In the genomic region with DNA sequence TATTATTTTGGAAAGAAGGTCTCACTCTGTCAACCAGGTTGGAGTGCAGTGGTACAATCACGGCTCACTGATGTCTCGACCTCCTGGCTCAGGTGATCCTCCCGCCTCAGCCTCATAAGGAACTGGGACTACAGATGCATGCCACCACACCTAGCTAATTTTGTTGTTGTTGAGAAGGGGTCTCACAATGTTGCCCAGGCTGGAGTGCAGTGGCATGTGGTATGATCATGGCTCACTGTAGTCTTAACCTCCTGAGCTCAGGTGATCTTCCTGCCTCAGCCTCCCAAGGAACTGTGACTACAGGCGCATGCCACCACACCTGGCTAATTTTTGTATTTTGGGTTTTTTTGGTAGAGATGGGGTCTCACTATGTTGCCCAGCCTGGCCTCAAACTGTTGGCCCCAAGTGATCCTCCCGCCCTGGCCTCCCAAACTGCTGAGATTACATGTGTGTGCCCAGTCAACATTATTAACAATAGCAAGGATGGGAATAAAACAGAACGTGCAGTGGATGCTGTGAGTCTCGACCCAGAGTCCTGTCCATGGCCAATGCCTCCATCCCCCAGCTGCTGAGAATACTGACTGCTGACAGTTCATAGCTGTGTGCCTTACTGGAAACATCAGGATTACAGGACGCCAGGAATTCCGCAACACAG, we compare ENCODE assay signal across 21 cellular contexts. TPM values are rescaled to one million over a fixed set of nuclear protein-coding genes. Genes with fewer than 3 reads are reported as not detected.
DNase-seq lines count a peak whose midpoint lies in the region; ATAC-seq and TF ChIP-seq lines count a peak whose summit lies in the region.
"Had no signal": no experiment of that assay in that cellular context is flagged by ENCODE, and none has a peak within 500 bp of the region (broad histone marks: within the 10 kb centered on the region; RNA-seq: fewer than 3 reads in every experiment).

No MANE protein-coding gene starts in this region.

- no peaks in the 10 kb centered on the region for H3K27me3 Mint-ChIP-seq in activated T-cell treated with anti-CD3 and anti-CD28 coated beads, Interleukin-2, amount 50 U/mL, for 72 hours (ENCODE audit: low read depth)
- no peaks in the 10 kb centered on the region for H3K27me3 Mint-ChIP-seq in activated T-cell treated with anti-CD3 and anti-CD28 coated beads, Interleukin-2, amount 50 U/mL, for 4 hours (ENCODE audit: low read depth)
- H3K27me3 Mint-ChIP-seq in activated CD8-positive, alpha-beta T cell treated with anti-CD3 and anti-CD28 coated beads, Interleukin-2, amount 10 ng/mL, durations not matched to agents 7 days and 5 days (ENCODE audit: low read depth): no peaks in the 10 kb centered on the region
- H3K27me3 Mint-ChIP-seq in naive thymus-derived CD8-positive, alpha-beta T cell: no peaks in the 10 kb centered on the region

- no peaks in the 10 kb centered on the region for H3K27me3 ChIP-seq in left lung
- H3K27me3 ChIP-seq: BLaER1 treated with 17β-estradiol and CSF1 and Interleukin-3, amounts not matched to agents 10 nM and 100 nM had no signal

- POLR2A ChIA-PET in HEK293 (lab: Yijun Ruan, JAX): interaction anchor here (0.6 kb wide), 1 partner anchor 514 kb away, joined by 6 read pairs; no protein-coding TSS in a partner anchor
- POLR2A ChIA-PET in activated CD8-positive, alpha-beta T cell treated with anti-CD3 and anti-CD28 coated beads, Interleukin-2, amount 10 ng/mL, durations not matched to agents 7 days and 5 days (lab: Charles Lee): no interaction called here
- POLR2A ChIA-PET in naive thymus-derived CD8-positive, alpha-beta T cell (lab: Charles Lee): no interaction called here

- intact Hi-C loops in left lung (cut with DNase I): no loop called here

- H3K4me1 Mint-ChIP-seq in activated T-cell treated with anti-CD3 and anti-CD28 coated beads, Interleukin-2, amount 50 U/mL, for 72 hours (ENCODE audit: low read depth): peaks cover 7% of the 10 kb centered on the region
- H3K4me1 Mint-ChIP-seq in activated T-cell treated with anti-CD3 and anti-CD28 coated beads, Interleukin-2, amount 50 U/mL, for 4 hours (ENCODE audit: low read depth): peaks cover 2% of the 10 kb centered on the region
- peaks cover 3% of the 10 kb centered on the region for H3K4me1 Mint-ChIP-seq in activated CD8-positive, alpha-beta T cell treated with anti-CD3 and anti-CD28 coated beads, Interleukin-2, amount 10 ng/mL, durations not matched to agents 7 days and 5 days (ENCODE audit: low read depth)
- peaks cover 2 to 6% (median 2%) of the 10 kb centered on the region in 4 donors for H3K4me1 Mint-ChIP-seq in naive thymus-derived CD8-positive, alpha-beta T cell

- no peaks in the 10 kb centered on the region for H3K36me3 ChIP-seq in HEK293 (ENCODE audit: control insufficient read depth in 2 of 2, insufficient read depth in 1 of 2, low read length in 2 of 2)
- H3K36me3 ChIP-seq in left lung: no peaks in the 10 kb centered on the region
- H3K36me3 ChIP-seq: BLaER1 treated with 17β-estradiol and CSF1 and Interleukin-3, amounts not matched to agents 10 nM and 100 nM had no signal

- no peak for DNase-seq in activated T-cell treated with anti-CD3 and anti-CD28 coated beads, Interleukin-2, amount 50 U/mL, for 72 hours
- DNase-seq in activated T-cell treated with anti-CD3 and anti-CD28 coated beads, Interleukin-2, amount 50 U/mL, for 4 hours: no peak
- peak; percentile 37 for DNase-seq in activated CD8-positive, alpha-beta T cell treated with anti-CD3 and anti-CD28 coated beads, Interleukin-2, amount 10 ng/mL, durations not matched to agents 7 days and 5 days
- peak in 1 of 10 donors; percentile 58 for DNase-seq in naive thymus-derived CD8-positive, alpha-beta T cell
- no peak for DNase-seq in left lung
- DNase-seq in NCI-H146 (lab: John Stamatoyannopoulos, UW): no peak
- DNase-seq: Calu3; CD8-positive, alpha-beta T cell; GOT3; Karpas-422; NCI-H1417 treated with DMSO at 0.1 percent for 48 hours; NCI-H1930; NCI-H226; NCI-H524 treated with DMSO at 0.1 percent for 48 hours; SHP77 had no signal

- no peak overlapping the region for H3K27ac ChIP-seq in HEK293 (ENCODE audit: extremely low read depth, low read depth, low read length)
- no peak overlapping the region for H3K27ac ChIP-seq in left lung
- H3K27ac ChIP-seq: BLaER1 treated with 17β-estradiol and CSF1 and Interleukin-3, amounts not matched to agents 10 nM and 100 nM had no signal

- peak; percentile 54 to 80 for ATAC-seq in activated T-cell treated with anti-CD3 and anti-CD28 coated beads, Interleukin-2, amount 50 U/mL, for 72 hours (replicated peaks in 1 of 2)
- ATAC-seq in activated T-cell treated with anti-CD3 and anti-CD28 coated beads, Interleukin-2, amount 50 U/mL, for 4 hours: no peak
- ATAC-seq in activated CD8-positive, alpha-beta T cell treated with anti-CD3 and anti-CD28 coated beads, Interleukin-2, amount 10 ng/mL, durations not matched to agents 7 days and 5 days: peak; percentile 61
- peak; percentile 28 to 40 for ATAC-seq in naive thymus-derived CD8-positive, alpha-beta T cell
- no peak for ATAC-seq in GM21447 (IDR thresholded peaks at IDR 0.05; ENCODE audit: unreplicated experiment)
- ATAC-seq in left lung: no peak
- ATAC-seq: CD8-positive, alpha-beta T cell; GM12878 had no signal

- peaks cover 0 to 3% of the 10 kb centered on the region in 2 donors for H3K9me3 Mint-ChIP-seq in activated T-cell treated with anti-CD3 and anti-CD28 coated beads, Interleukin-2, amount 50 U/mL, for 72 hours
- no peaks in the 10 kb centered on the region for H3K9me3 Mint-ChIP-seq in activated T-cell treated with anti-CD3 and anti-CD28 coated beads, Interleukin-2, amount 50 U/mL, for 4 hours
- H3K9me3 Mint-ChIP-seq in activated CD8-positive, alpha-beta T cell treated with anti-CD3 and anti-CD28 coated beads, Interleukin-2, amount 10 ng/mL, durations not matched to agents 7 days and 5 days (ENCODE audit: insufficient read depth): no peaks in the 10 kb centered on the region
- peaks cover 0 to 2% (median 0%) of the 10 kb centered on the region in 9 donors for H3K9me3 Mint-ChIP-seq in naive thymus-derived CD8-positive, alpha-beta T cell
- H3K9me3 Mint-ChIP-seq: CD8-positive, alpha-beta T cell had no signal

- H3K4me1 ChIP-seq in HEK293 (ENCODE audit: control insufficient read depth, insufficient read depth, low read length) (no peaks in the 10 kb centered on the region), left lung (peaks cover 0 to 3% of the 10 kb centered on the region in 2 donors)

- H3K27ac Mint-ChIP-seq in activated T-cell treated with anti-CD3 and anti-CD28 coated beads, Interleukin-2, amount 50 U/mL, for 72 hours: no peak overlapping the region
- H3K27ac Mint-ChIP-seq in activated CD8-positive, alpha-beta T cell treated with anti-CD3 and anti-CD28 coated beads, Interleukin-2, amount 10 ng/mL, durations not matched to agents 7 days and 5 days: no peak overlapping the region
- H3K27ac Mint-ChIP-seq in naive thymus-derived CD8-positive, alpha-beta T cell: no peak overlapping the region
- H3K27ac Mint-ChIP-seq: CD8-positive, alpha-beta T cell had no signal

- peaks cover 0 to under 1% of the 10 kb centered on the region in 2 donors for H3K36me3 Mint-ChIP-seq in activated T-cell treated with anti-CD3 and anti-CD28 coated beads, Interleukin-2, amount 50 U/mL, for 72 hours (ENCODE audit: insufficient read depth in 2 of 2)
- H3K36me3 Mint-ChIP-seq in activated T-cell treated with anti-CD3 and anti-CD28 coated beads, Interleukin-2, amount 50 U/mL, for 4 hours (ENCODE audit: insufficient read depth): no peaks in the 10 kb centered on the region
- H3K36me3 Mint-ChIP-seq in activated CD8-positive, alpha-beta T cell treated with anti-CD3 and anti-CD28 coated beads, Interleukin-2, amount 10 ng/mL, durations not matched to agents 7 days and 5 days (ENCODE audit: low read depth): no peaks in the 10 kb centered on the region
- no peaks in the 10 kb centered on the region for H3K36me3 Mint-ChIP-seq in naive thymus-derived CD8-positive, alpha-beta T cell
- H3K36me3 Mint-ChIP-seq: CD8-positive, alpha-beta T cell had no signal

- H3K4me3 Mint-ChIP-seq in activated T-cell treated with anti-CD3 and anti-CD28 coated beads, Interleukin-2, amount 50 U/mL, for 72 hours: no peak overlapping the region
- no peak overlapping the region for H3K4me3 Mint-ChIP-seq in activated T-cell treated with anti-CD3 and anti-CD28 coated beads, Interleukin-2, amount 50 U/mL, for 4 hours
- no peak overlapping the region for H3K4me3 Mint-ChIP-seq in activated CD8-positive, alpha-beta T cell treated with anti-CD3 and anti-CD28 coated beads, Interleukin-2, amount 10 ng/mL, durations not matched to agents 7 days and 5 days
- no peak overlapping the region for H3K4me3 Mint-ChIP-seq in naive thymus-derived CD8-positive, alpha-beta T cell
- H3K4me3 Mint-ChIP-seq: CD8-positive, alpha-beta T cell had no signal

- TF ChIP-seq CTCF in HEK293 (tag by site-specific recombination; IDR thresholded peaks at IDR 0.05) (no peak), left lung (IDR thresholded peaks at IDR 0.05) (no peak)

- CTCF ChIA-PET in HEK293 (lab: Yijun Ruan, JAX): interaction anchor here (1.6 kb wide), 1 partner anchor 290 kb away, joined by 4 read pairs; no protein-coding TSS in a partner anchor
- CTCF ChIA-PET in activated CD8-positive, alpha-beta T cell treated with anti-CD3 and anti-CD28 coated beads, Interleukin-2, amount 10 ng/mL, durations not matched to agents 7 days and 5 days (lab: Charles Lee): no interaction called here

- H3K4me3 ChIP-seq in HEK293 (ENCODE audit: low read depth, low read length) (no peak overlapping the region), left lung (no peak overlapping the region)
- H3K4me3 ChIP-seq: BLaER1 treated with 17β-estradiol and CSF1 and Interleukin-3, amounts not matched to agents 10 nM and 100 nM; GM12878 had no signal

- H3K9me3 ChIP-seq in HEK293 (ENCODE audit: control insufficient read depth, insufficient read depth, low read depth, low read length): no peaks in the 10 kb centered on the region
- no peaks in the 10 kb centered on the region for H3K9me3 ChIP-seq in left lung

RNA-seq across cellular contexts. Expression of a gene that starts 5.4 kb away (rescaled TPM):
- total RNA-seq in activated T-cell treated with anti-CD3 and anti-CD28 coated beads, Interleukin-2, amount 50 U/mL, for 72 hours: not detected
- total RNA-seq in activated T-cell treated with anti-CD3 and anti-CD28 coated beads, Interleukin-2, amount 50 U/mL, for 4 hours: not detected
- not detected for total RNA-seq in activated CD8-positive, alpha-beta T cell treated with anti-CD3 and anti-CD28 coated beads, Interleukin-2, amount 10 ng/mL, durations not matched to agents 7 days and 5 days
- not detected for total RNA-seq in naive thymus-derived CD8-positive, alpha-beta T cell
- polyA plus RNA-seq in naive thymus-derived CD8-positive, alpha-beta T cell: not detected
- not detected for total RNA-seq in left lung
- total RNA-seq: Calu3; CD8-positive, alpha-beta T cell; GM12878; MCF 10A; RPMI7951 had no signal
- polyA plus RNA-seq: GM12878 had no signal

RNA-seq across cellular contexts. Expression of a gene that starts 5.6 kb away (rescaled TPM):
- 10 to 100 TPM in 1 of 2 donors, 1 to 10 TPM in 1; 8.6 to 11.9 TPM for total RNA-seq in activated T-cell treated with anti-CD3 and anti-CD28 coated beads, Interleukin-2, amount 50 U/mL, for 72 hours
- 10 to 100 TPM; 12.1 to 13.2 (median 13.0) TPM for total RNA-seq in activated T-cell treated with anti-CD3 and anti-CD28 coated beads, Interleukin-2, amount 50 U/mL, for 4 hours
- total RNA-seq in activated CD8-positive, alpha-beta T cell treated with anti-CD3 and anti-CD28 coated beads, Interleukin-2, amount 10 ng/mL, durations not matched to agents 7 days and 5 days: 10 to 100 TPM; 16.5 to 16.7 TPM
- 10 to 100 TPM; 29.6 to 31.5 TPM for total RNA-seq in naive thymus-derived CD8-positive, alpha-beta T cell
- 1 to 10 TPM; 4.4 to 7.5 (median 7.4) TPM for polyA plus RNA-seq in naive thymus-derived CD8-positive, alpha-beta T cell
- total RNA-seq in left lung: 10 to 100 TPM in 1 of 2 donors, 1 to 10 TPM in 1; 7.8 to 10.5 TPM

RNA-seq across cellular contexts. Expression of a gene that starts 14.8 kb away (rescaled TPM):
- not detected for total RNA-seq in activated T-cell treated with anti-CD3 and anti-CD28 coated beads, Interleukin-2, amount 50 U/mL, for 72 hours
- total RNA-seq in activated T-cell treated with anti-CD3 and anti-CD28 coated beads, Interleukin-2, amount 50 U/mL, for 4 hours: not detected
- not detected for total RNA-seq in activated CD8-positive, alpha-beta T cell treated with anti-CD3 and anti-CD28 coated beads, Interleukin-2, amount 10 ng/mL, durations not matched to agents 7 days and 5 days
- total RNA-seq in naive thymus-derived CD8-positive, alpha-beta T cell: not detected
- not detected for polyA plus RNA-seq in naive thymus-derived CD8-positive, alpha-beta T cell
- total RNA-seq in left lung: not detected
- total RNA-seq: Calu3; CD8-positive, alpha-beta T cell; GM12878; MCF 10A; RPMI7951 had no signal
- polyA plus RNA-seq: GM12878 had no signal

RNA-seq across cellular contexts. Expression of a gene that starts 23.9 kb away (rescaled TPM):
- not detected for total RNA-seq in activated T-cell treated with anti-CD3 and anti-CD28 coated beads, Interleukin-2, amount 50 U/mL, for 72 hours
- not detected for total RNA-seq in activated T-cell treated with anti-CD3 and anti-CD28 coated beads, Interleukin-2, amount 50 U/mL, for 4 hours
- not detected for total RNA-seq in activated CD8-positive, alpha-beta T cell treated with anti-CD3 and anti-CD28 coated beads, Interleukin-2, amount 10 ng/mL, durations not matched to agents 7 days and 5 days
- total RNA-seq in naive thymus-derived CD8-positive, alpha-beta T cell: not detected
- polyA plus RNA-seq in naive thymus-derived CD8-positive, alpha-beta T cell: not detected
- not detected for total RNA-seq in left lung
- total RNA-seq: Calu3; CD8-positive, alpha-beta T cell; GM12878; MCF 10A; RPMI7951 had no signal
- polyA plus RNA-seq: GM12878 had no signal

RNA-seq across cellular contexts. Expression of a gene that starts 33.5 kb away (rescaled TPM):
- total RNA-seq in activated T-cell treated with anti-CD3 and anti-CD28 coated beads, Interleukin-2, amount 50 U/mL, for 72 hours: not detected
- not detected for total RNA-seq in activated T-cell treated with anti-CD3 and anti-CD28 coated beads, Interleukin-2, amount 50 U/mL, for 4 hours
- total RNA-seq in activated CD8-positive, alpha-beta T cell treated with anti-CD3 and anti-CD28 coated beads, Interleukin-2, amount 10 ng/mL, durations not matched to agents 7 days and 5 days: not detected
- not detected for total RNA-seq in naive thymus-derived CD8-positive, alpha-beta T cell
- not detected for polyA plus RNA-seq in naive thymus-derived CD8-positive, alpha-beta T cell
- not detected for total RNA-seq in left lung
- total RNA-seq: Calu3; CD8-positive, alpha-beta T cell; GM12878; MCF 10A; RPMI7951 had no signal
- polyA plus RNA-seq: GM12878 had no signal

Comparison
In these comparisons a context has a peak if more than half of its experiments do, and no peak if none do; other contexts are left out.
1. ATAC-seq: peak in activated T-cell treated with anti-CD3 and anti-CD28 coated beads, Interleukin-2, amount 50 U/mL, for 72 hours (2 of 2), activated CD8-positive, alpha-beta T cell treated with anti-CD3 and anti-CD28 coated beads, Interleukin-2, amount 10 ng/mL, durations not matched to agents 7 days and 5 days (single experiment) and naive thymus-derived CD8-positive, alpha-beta T cell (2 of 2); none in activated T-cell treated with anti-CD3 and anti-CD28 coated beads, Interleukin-2, amount 50 U/mL, for 4 hours (0 of 2), GM21447 (single experiment) and left lung (single experiment).